Comparison of ENCODE assay signal across 2 cellular contexts in genomic region chr15:90160781-90161727, GRCh38.
TF ChIP-seq lines count a peak whose summit lies in the region.

No MANE protein-coding gene starts in this region.

TF ChIP-seq in A549, 52 proteins besides CTCF, POLR2A, EP300 and RAD21 (continued from another document):
- TF ChIP-seq PBX3 (IDR thresholded peaks at IDR 0.05), result no peak
- no peak for TF ChIP-seq ESRRA (IDR thresholded peaks at IDR 0.05; ENCODE audit: borderline replicate concordance, low read length)
- TF ChIP-seq FOSL2 (IDR thresholded peaks at IDR 0.05), result no peak
- TF ChIP-seq FOSL2 (CRISPR knock-in tag; IDR thresholded peaks at IDR 0.05), result no peak
- no peak for TF ChIP-seq E2F6 (IDR thresholded peaks at IDR 0.05; ENCODE audit: borderline replicate concordance, low read depth)
- no peak for TF ChIP-seq ZFP36 (IDR thresholded peaks at IDR 0.05; ENCODE audit: borderline replicate concordance, partially characterized antibody)
- no peak for TF ChIP-seq SMC3 (IDR thresholded peaks at IDR 0.05)
- no peak for TF ChIP-seq MAZ (IDR thresholded peaks at IDR 0.05; ENCODE audit: borderline replicate concordance, low read depth, low read length)

TF ChIP-seq in liver, 16 proteins besides CTCF, POLR2A, EP300 and RAD21 (continued from another document):
- TF ChIP-seq REST (IDR thresholded peaks at IDR 0.05) (peak; percentile 6), ATF3 (IDR thresholded peaks at IDR 0.05) (no peak), JUND (IDR thresholded peaks at IDR 0.05) (peak in 1 of 2 donors; percentile 18), HNF4G (IDR thresholded peaks at IDR 0.05) (no peak), SP1 (IDR thresholded peaks at IDR 0.05) (peak; percentile 52), GABPA (IDR thresholded peaks at IDR 0.05 in 1 of 2, conservative IDR thresholded peaks at IDR 0.05 in 1 of 2) (peak in 1 of 2 donors; percentile 54), EGR1 (IDR thresholded peaks at IDR 0.05; ENCODE audit: low read depth in 2 of 2) (no peak), HNF4A (conservative IDR thresholded peaks at IDR 0.05) (peak; percentile 49 to 53), NR2F2 (IDR thresholded peaks at IDR 0.05) (peak; percentile 9), TAF1 (conservative IDR thresholded peaks at IDR 0.05) (no peak), FOXA1 (IDR thresholded peaks at IDR 0.05) (peak; percentile 26)
